In genomic region chr3:192409203-192409837, GRCh38 we compare ENCODE assay signal across 1 cellular context.
TF ChIP-seq lines count a peak whose summit lies in the region.

No MANE protein-coding gene starts in this region.

TF ChIP-seq in HEK293, 187 proteins besides CTCF, POLR2A, EP300 and RAD21 (continued from another document):
- no peak for TF ChIP-seq ZNF280C (tag by site-specific recombination; IDR thresholded peaks at IDR 0.05)
- no peak for TF ChIP-seq OVOL3 (tag by site-specific recombination; IDR thresholded peaks at IDR 0.05)
- TF ChIP-seq ZXDB (tag by site-specific recombination; IDR thresholded peaks at IDR 0.05): peak; percentile 44; the same call in 1 of the 2 replicates
- TF ChIP-seq ZNF398 (tag by site-specific recombination; IDR thresholded peaks at IDR 0.05): peak; percentile 47
- peak; percentile 77 for TF ChIP-seq ZBTB20 (tag by site-specific recombination; IDR thresholded peaks at IDR 0.05)
- TF ChIP-seq SETDB1 (IDR thresholded peaks at IDR 0.05; ENCODE audit: insufficient read length, low read length): no peak
- TF ChIP-seq RBAK (tag by site-specific recombination; IDR thresholded peaks at IDR 0.05): no peak
- peak; percentile 78 for TF ChIP-seq ZFP37 (tag by site-specific recombination; IDR thresholded peaks at IDR 0.05)
- no peak for TF ChIP-seq PRDM2 (tag by site-specific recombination; IDR thresholded peaks at IDR 0.05; ENCODE audit: borderline replicate concordance)
- peak; percentile 24 for TF ChIP-seq SP2 (tag by site-specific recombination; IDR thresholded peaks at IDR 0.05)
- TF ChIP-seq ZNF768 (tag by site-specific recombination; IDR thresholded peaks at IDR 0.05): no peak
- TF ChIP-seq ZNF488 (tag by site-specific recombination; IDR thresholded peaks at IDR 0.05): no peak
- TF ChIP-seq SCRT2 (tag by site-specific recombination; IDR thresholded peaks at IDR 0.05): no peak
- no peak; the same call in none of the 2 replicates for TF ChIP-seq KLF17 (tag by site-specific recombination; IDR thresholded peaks at IDR 0.05)
- no peak for TF ChIP-seq ZNF629 (tag by site-specific recombination; IDR thresholded peaks at IDR 0.05)
- peak; percentile 59; the same call in 1 of the 2 replicates for TF ChIP-seq PATZ1 (tag by site-specific recombination; IDR thresholded peaks at IDR 0.05)
- TF ChIP-seq ZNF571 (tag by site-specific recombination; IDR thresholded peaks at IDR 0.05): no peak
- no peak; the same call in 1 of the 2 replicates for TF ChIP-seq ZNF777 (tag by site-specific recombination; IDR thresholded peaks at IDR 0.05; ENCODE audit: borderline replicate concordance)
- TF ChIP-seq ZNF639 (tag by site-specific recombination; IDR thresholded peaks at IDR 0.05): no peak
- TF ChIP-seq ZNF133 (tag by site-specific recombination; IDR thresholded peaks at IDR 0.05): no peak
- TF ChIP-seq ZBTB17 (tag by site-specific recombination; IDR thresholded peaks at IDR 0.05): peak; percentile 61
- TF ChIP-seq BCL11B (tag by site-specific recombination; IDR thresholded peaks at IDR 0.05; ENCODE audit: low read depth): no peak
- TF ChIP-seq GFI1B (tag by site-specific recombination; IDR thresholded peaks at IDR 0.05): no peak
- peak; percentile 55; the same call in 1 of the 2 replicates for TF ChIP-seq ZBTB48 (tag by site-specific recombination; IDR thresholded peaks at IDR 0.05)
- TF ChIP-seq MYNN (tag by site-specific recombination; IDR thresholded peaks at IDR 0.05; ENCODE audit: borderline replicate concordance): no peak
- TF ChIP-seq ZBTB26 (tag by site-specific recombination; optimal IDR thresholded peaks at IDR 0.05): peak; percentile 98
- TF ChIP-seq ZNF335 (tag by site-specific recombination; conservative IDR thresholded peaks at IDR 0.05): peak; percentile 68
- TF ChIP-seq ZNF658 (tag by site-specific recombination; IDR thresholded peaks at IDR 0.05): no peak
- no peak for TF ChIP-seq ATF2 (tag by site-specific recombination; IDR thresholded peaks at IDR 0.05; ENCODE audit: low read depth)
- no peak for TF ChIP-seq KLF9 (tag by site-specific recombination; IDR thresholded peaks at IDR 0.05; ENCODE audit: low read depth)
- 0 out of 2 replicates have a peak, but pooled peaks have one; percentile 17 for TF ChIP-seq ZNF558 (tag by site-specific recombination; IDR thresholded peaks at IDR 0.05)
- no peak for TF ChIP-seq YY2 (tag by site-specific recombination; IDR thresholded peaks at IDR 0.05)
- TF ChIP-seq ZFP69B (tag by site-specific recombination; IDR thresholded peaks at IDR 0.05): peak; percentile 33; the same call in 1 of the 2 replicates
